In genomic region chr6:145315982-145316600, GRCh38 we compare ENCODE assay signal across 1 cellular context.
TF ChIP-seq lines count a peak whose summit lies in the region.

No MANE protein-coding gene starts in this region.

TF ChIP-seq in IMR-90, 13 proteins besides CTCF, POLR2A, EP300 and RAD21 (continued from another document):
- no peak for TF ChIP-seq ELK1 (IDR thresholded peaks at IDR 0.05; ENCODE audit: borderline replicate concordance, low read depth, low read length)
- TF ChIP-seq CHD1 (IDR thresholded peaks at IDR 0.05; ENCODE audit: low read depth, low read length) = no peak
